ENCODE assay signal across 8 cellular contexts in the genomic region with DNA sequence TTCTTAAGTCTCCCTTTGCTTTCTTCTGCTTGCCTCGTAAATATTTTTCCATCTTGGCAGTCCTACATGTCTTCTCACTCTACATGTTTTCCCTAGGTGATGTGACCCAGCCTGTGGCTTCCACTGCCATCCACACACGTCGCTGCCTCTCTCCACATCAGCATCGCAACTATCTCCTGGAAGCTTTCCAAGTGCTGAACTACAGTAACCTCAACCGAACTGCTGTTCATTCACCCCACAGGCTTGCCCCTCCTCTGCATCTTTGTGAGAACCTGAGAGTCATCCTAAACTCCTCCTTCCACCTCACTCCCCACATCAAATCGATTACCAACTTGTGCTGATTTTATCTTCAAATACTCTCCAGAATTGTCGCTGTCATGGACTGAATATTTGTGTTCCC.
A peak's percentile ranks its signal among the peaks of the same experiment; 100 is the strongest.
DNase-seq lines count a peak whose midpoint lies in the region; ATAC-seq and TF ChIP-seq lines count a peak whose summit lies in the region.

No MANE protein-coding gene starts in this region.

- no peak for ATAC-seq in stimulated activated memory B cell treated with anti-CD40 and anti-IgM and Interleukin-4, amounts not matched to agents 10 μg/mL and 1 μg/mL and 100 μg/mL, for 72 hours
- no peak for ATAC-seq in HG03280 (IDR thresholded peaks at IDR 0.05; ENCODE audit: unreplicated experiment)
- ATAC-seq in GM21367 (IDR thresholded peaks at IDR 0.05; ENCODE audit: unreplicated experiment) = no peak

- DNase-seq in NCI-H510A (lab: John Stamatoyannopoulos, UW) (peak; percentile 0), NCI-H510A treated with DMSO at 0.1 percent for 48 hours (lab: John Stamatoyannopoulos, UW) (no peak), erythroblast (lab: John Stamatoyannopoulos, UW) (peak; percentile 82 to 90)
- DNase-seq in activated CD4-positive, alpha-beta T cell treated with anti-CD3 and anti-CD28 coated beads, Interleukin-2, amount 50 U/mL, for 1 hour = peak; percentile 50
- DNase-seq in stimulated activated CD8-positive, alpha-beta memory T cell treated with anti-CD3 and anti-CD28 coated beads, Interleukin-15, amount 100 ng/mL, for 1 hour (ENCODE audit: low read depth) = peak; percentile 12

- no peak for TF ChIP-seq POLR2A in erythroblast (IDR thresholded peaks at IDR 0.05; ENCODE audit: low read length)

- H3K4me3 Mint-ChIP-seq in stimulated activated memory B cell treated with anti-CD40 and anti-IgM and Interleukin-4, amounts not matched to agents 10 μg/mL and 1 μg/mL and 100 μg/mL, for 72 hours = no peak overlapping the region

- peaks cover 21% of the 10 kb centered on the region for H3K4me1 Mint-ChIP-seq in stimulated activated memory B cell treated with anti-CD40 and anti-IgM and Interleukin-4, amounts not matched to agents 10 μg/mL and 1 μg/mL and 100 μg/mL, for 72 hours

- no peaks in the 10 kb centered on the region for H3K27me3 Mint-ChIP-seq in stimulated activated memory B cell treated with anti-CD40 and anti-IgM and Interleukin-4, amounts not matched to agents 10 μg/mL and 1 μg/mL and 100 μg/mL, for 72 hours

- no peaks in the 10 kb centered on the region for H3K9me3 Mint-ChIP-seq in stimulated activated memory B cell treated with anti-CD40 and anti-IgM and Interleukin-4, amounts not matched to agents 10 μg/mL and 1 μg/mL and 100 μg/mL, for 72 hours

- H3K27ac Mint-ChIP-seq in stimulated activated memory B cell treated with anti-CD40 and anti-IgM and Interleukin-4, amounts not matched to agents 10 μg/mL and 1 μg/mL and 100 μg/mL, for 72 hours = no peak overlapping the region

- H3K36me3 Mint-ChIP-seq in stimulated activated memory B cell treated with anti-CD40 and anti-IgM and Interleukin-4, amounts not matched to agents 10 μg/mL and 1 μg/mL and 100 μg/mL, for 72 hours = no peaks in the 10 kb centered on the region
